16 cellular contexts compared by ENCODE assay signal in genomic region chr9:86239053-86239770, GRCh38. TPM values are rescaled to one million over a fixed set of nuclear protein-coding genes. Genes with fewer than 3 reads are reported as not detected.
DNase-seq lines count a peak whose midpoint lies in the region; ATAC-seq and TF ChIP-seq lines count a peak whose summit lies in the region.
"Had no signal": no experiment of that assay in that cellular context is flagged by ENCODE, and none has a peak within 500 bp of the region (broad histone marks: within the 10 kb centered on the region; RNA-seq: fewer than 3 reads in every experiment).

No MANE protein-coding gene starts in this region.

- H3K4me1 ChIP-seq in cardiac muscle cell (ENCODE audit: low read depth) (no peaks in the 10 kb centered on the region), PC-3 (ENCODE audit: insufficient read depth, low read length) (no peaks in the 10 kb centered on the region), heart right ventricle (peaks cover 0 to 17% (median 0%) of the 10 kb centered on the region in 9 donors)
- H3K4me1 ChIP-seq: esophagus squamous epithelium, prostate gland had no signal

- H3K9me3 ChIP-seq in cardiac muscle cell (ENCODE audit: low read depth) (no peaks in the 10 kb centered on the region), PC-3 (ENCODE audit: low read length) (no peaks in the 10 kb centered on the region), heart right ventricle (no peaks in the 10 kb centered on the region)
- H3K9me3 ChIP-seq: esophagus squamous epithelium, prostate gland had no signal

- CTCF ChIA-PET in PC-3 (lab: Charles Lee) = interaction anchor here (0.7 kb wide), 1 partner anchor 175 kb away, joined by 4 read pairs; no protein-coding TSS in a partner anchor

- intact Hi-C loops in Right ventricle myocardium inferior (cut with DNase I) (no loop called here), PC-3 (cut with micrococcal nuclease) (loop anchor here (1.0 to 2.0 kb wide), 2 partner anchors 37 to 204 kb away; no protein-coding TSS in a partner anchor), dorsolateral prefrontal cortex (cut with DNase I) (no loop called here), heart right ventricle (cut with DNase I) (no loop called here)

- WGBS in heart right ventricle, 2 donors = 73 to 82% methylated on average over 8 of the region's 8 CpGs

- no peaks in the 10 kb centered on the region for H3K27me3 ChIP-seq in cardiac muscle cell
- H3K27me3 ChIP-seq in PC-3 (ENCODE audit: low read length) = no peaks in the 10 kb centered on the region
- no peaks in the 10 kb centered on the region for H3K27me3 ChIP-seq in dorsolateral prefrontal cortex
- no peaks in the 10 kb centered on the region for H3K27me3 ChIP-seq in heart right ventricle
- H3K27me3 ChIP-seq: esophagus squamous epithelium had no signal

- no peak for ATAC-seq in Right ventricle myocardium inferior
- peak; percentile 24; the same call in 1 of the 2 replicates for ATAC-seq in PC-3
- no peak for ATAC-seq in heart right ventricle
- ATAC-seq in GM19463 (IDR thresholded peaks at IDR 0.05; ENCODE audit: unreplicated experiment) = no peak
- ATAC-seq: T-helper 17 cell had no signal

- TF ChIP-seq CTCF in cardiac muscle cell (IDR thresholded peaks at IDR 0.05; ENCODE audit: low read depth, low read length) (peak; percentile 6), PC-3 (conservative IDR thresholded peaks at IDR 0.05; ENCODE audit: low read depth, low read length) (peak; percentile 39; the same call in 1 of the 2 replicates), dorsolateral prefrontal cortex (IDR thresholded peaks at IDR 0.05 in 54 of 56, conservative IDR thresholded peaks at IDR 0.05 in 2 of 56; ENCODE audit: low read depth in 1 of 56, partially characterized antibody in 56 of 56) (peak in 54 of 56 donors; percentile 15 to 64 (median 38)), heart right ventricle (IDR thresholded peaks at IDR 0.05) (peak in 4 of 9 donors; percentile 5 to 33 (median 20))

- no peak overlapping the region for H3K4me3 ChIP-seq in cardiac muscle cell
- no peak overlapping the region for H3K4me3 ChIP-seq in PC-3 (ENCODE audit: low read length)
- no peak overlapping the region for H3K4me3 ChIP-seq in dorsolateral prefrontal cortex
- no peak overlapping the region for H3K4me3 ChIP-seq in heart right ventricle
- H3K4me3 ChIP-seq: esophagus squamous epithelium, prostate gland had no signal

- H3K36me3 ChIP-seq in cardiac muscle cell = no peaks in the 10 kb centered on the region
- no peaks in the 10 kb centered on the region for H3K36me3 ChIP-seq in PC-3 (ENCODE audit: low read depth, low read length)
- no peaks in the 10 kb centered on the region for H3K36me3 ChIP-seq in heart right ventricle
- H3K36me3 ChIP-seq: esophagus squamous epithelium, prostate gland had no signal

- POLR2A ChIA-PET in PC-3 (lab: Charles Lee; ENCODE audit: unreplicated experiment) = no interaction called here

- no peaks in the 10 kb centered on the region for H3K9me2 ChIP-seq in PC-3 (replicated peaks; ENCODE audit: low read length)

- no peaks in the 10 kb centered on the region for H3F3A ChIP-seq in PC-3 (ENCODE audit: low read length, unreplicated experiment)

- peak in 1 of 2 donors; percentile 8 for DNase-seq in cardiac muscle cell (ENCODE audit: low read depth in 1 of 2, low spot score in 1 of 2)
- DNase-seq in Right ventricle myocardium inferior (ENCODE audit: missing footprints) = no peak
- peak; percentile 35 for DNase-seq in PC-3
- DNase-seq in dorsolateral prefrontal cortex = no peak
- no peak for DNase-seq in Ammon's horn (ENCODE audit: low spot score)
- no peak for DNase-seq in heart right ventricle
- no peak for DNase-seq in NCI-H748 treated with DMSO at 0.1 percent for 48 hours (lab: John Stamatoyannopoulos, UW)
- DNase-seq: activated CD4-positive, alpha-beta T cell treated with anti-CD3 and anti-CD28 coated beads, Interleukin-2, amount 50 U/mL, for 1 hour; esophagus squamous epithelium; GF-D8; immature natural killer cell; stimulated activated CD4-positive, alpha-beta T cell treated with anti-CD3 and anti-CD28 coated beads, Interleukin-1b, Interleukin-23, amount 100 ng/mL, for 48 hours; T-helper 17 cell had no signal

- no peaks in the 10 kb centered on the region for H3K79me2 ChIP-seq in PC-3 (ENCODE audit: low read length)

- H3K27ac ChIP-seq in cardiac muscle cell (no peak overlapping the region), PC-3 (ENCODE audit: low read length) (no peak overlapping the region), dorsolateral prefrontal cortex (peak overlapping the region in 1 of 59 donors; percentile 13), heart right ventricle (no peak overlapping the region)
- H3K27ac ChIP-seq: esophagus squamous epithelium, prostate gland had no signal

- H2AFZ ChIP-seq in PC-3 (ENCODE audit: low read length) = no peak overlapping the region

- no TSS peak for BruUV-seq in PC-3 (replicated peaks; lab: Mats Ljungman, UMichigan)

- H4K20me1 ChIP-seq in PC-3 (ENCODE audit: low read length) = no peaks in the 10 kb centered on the region

- H3K9ac ChIP-seq in PC-3 (ENCODE audit: low read length) = no peak overlapping the region

- no peak overlapping the region for H3K4me2 ChIP-seq in PC-3 (ENCODE audit: low read length)

RNA-seq across cellular contexts. Expression of gene C9orf153, which starts 20.2 kb away (rescaled TPM):
- total RNA-seq in cardiac muscle cell = 0.74 and 1.0 TPM in 2 replicates
- 0.97 TPM in 1 of 2 replicates, not detected in the other for polyA plus RNA-seq in cardiac muscle cell
- not detected for total RNA-seq in Right ventricle myocardium inferior
- total RNA-seq in PC-3 (2014; rRNA removed) = 1.9 TPM in 1 of 2 replicates, not detected in the other
- total RNA-seq in dorsolateral prefrontal cortex = 1 to 10 TPM in 79 of 120 experiments, under 1 TPM in 38, not detected in 3; 0.27 to 6.2 (median 1.3) TPM
- under 1 TPM in 8 of 10 donors, not detected in 2; 0.14 to 0.72 (median 0.34) TPM for total RNA-seq in heart right ventricle
- polyA plus RNA-seq in heart right ventricle = under 1 TPM; 0.06 to 0.44 TPM
- total RNA-seq: esophagus squamous epithelium had no signal
- polyA plus RNA-seq: BJ, immature natural killer cell had no signal

RNA-seq across cellular contexts. Expression of gene ISCA1, which starts 43.1 kb away (rescaled TPM):
- 37.6 and 47.1 TPM in 2 replicates for total RNA-seq in cardiac muscle cell
- polyA plus RNA-seq in cardiac muscle cell = 63.2 and 69.3 TPM in 2 replicates
- total RNA-seq in Right ventricle myocardium inferior = 66.5 TPM
- 28.8 and 29.1 TPM in 2 replicates for total RNA-seq in PC-3 (2014; rRNA removed)
- 10 to 100 TPM; 41.6 to 97.5 (median 70.2) TPM for total RNA-seq in dorsolateral prefrontal cortex
- total RNA-seq in heart right ventricle = 10 to 100 TPM; 50.7 to 86.1 (median 71.7) TPM
- polyA plus RNA-seq in heart right ventricle = 10 to 100 TPM; 27.1 to 42.0 TPM
